24 cellular contexts compared by ENCODE assay signal in genomic region chr11:134604886-134605285, GRCh38.
"Had no signal": no experiment of that assay in that cellular context is flagged by ENCODE, and none has a peak within 500 bp of the region (broad histone marks: within the 10 kb centered on the region; RNA-seq: fewer than 3 reads in every experiment).

No MANE protein-coding gene starts in this region.

- H3K4me3 ChIP-seq: K562, SJCRH30 had no signal

- ATAC-seq: K562, Panc1, PC-3, Right ventricle myocardium inferior, SK-N-SH treated with all-trans-retinoic acid at 6 μM for 48 hours had no signal

- DNase-seq: Kasumi-1, MM.1S, NCI-H1092 treated with DMSO at 0.1 percent for 48 hours, NCI-H1436, NCI-H187, NCI-H2029, NCI-H2081 treated with DMSO at 0.1 percent for 48 hours, NCI-H2171, NCI-H226, NCI-H446, NCI-H510A, NCI-H524 treated with DMSO at 0.1 percent for 48 hours, NCI-H69, NCI-H774, PC-3, SHP77 treated with DMSO at 0.1 percent for 48 hours, SJCRH30 had no signal

- H3K4me3 Mint-ChIP-seq: IgD-negative memory B cell had no signal

- H3K27ac ChIP-seq: HL-60, KMS-11, SJCRH30 had no signal

- H3K27ac Mint-ChIP-seq: IgD-negative memory B cell had no signal

- H3K36me3 ChIP-seq: SJCRH30 had no signal

- H3K4me1 ChIP-seq: SJCRH30 had no signal

- H3K9me3 ChIP-seq: SJCRH30 had no signal
